ENCODE assay signal across 15 cellular contexts in the genomic region with DNA sequence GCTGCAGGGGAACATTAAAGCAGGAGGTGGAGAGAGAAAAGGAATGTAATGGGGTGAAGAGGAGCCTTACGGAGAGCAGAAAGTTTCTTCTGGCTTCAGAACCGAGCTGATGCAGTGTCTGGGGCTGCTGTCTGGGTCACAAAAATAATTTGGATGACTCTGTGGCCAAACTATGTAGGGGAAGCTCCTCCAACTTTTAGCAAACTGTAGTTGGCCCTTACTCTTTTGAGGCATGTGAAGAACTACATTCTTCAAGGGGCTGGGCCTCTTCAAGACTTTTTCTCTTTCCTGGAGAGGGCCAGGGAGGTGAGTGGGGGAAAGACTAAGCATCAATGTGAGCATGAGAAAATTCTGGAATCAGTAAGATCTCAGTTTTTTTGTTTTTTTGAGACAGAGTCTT. TPM values are rescaled to one million over a fixed set of nuclear protein-coding genes. Genes with fewer than 3 reads are reported as not detected.
DNase-seq lines count a peak whose midpoint lies in the region; ATAC-seq and TF ChIP-seq lines count a peak whose summit lies in the region.
"Had no signal": no experiment of that assay in that cellular context is flagged by ENCODE, and none has a peak within 500 bp of the region (broad histone marks: within the 10 kb centered on the region; RNA-seq: fewer than 3 reads in every experiment).

No MANE protein-coding gene starts in this region.

- H3K9me3 ChIP-seq in mammary epithelial cell (replicated peaks; ENCODE audit: insufficient read depth, low read length) = no peaks in the 10 kb centered on the region
- no peaks in the 10 kb centered on the region for H3K9me3 ChIP-seq in smooth muscle cell (replicated peaks; ENCODE audit: low read depth)

- H3K4me2 ChIP-seq in mammary epithelial cell (ENCODE audit: insufficient read depth, low read depth, low read length) (no peak overlapping the region), smooth muscle cell (peak overlapping the region; percentile 74)
- H3K4me2 ChIP-seq: KMS-11 had no signal

- peak; percentile 89 for DNase-seq in GM04503 (ENCODE audit: low read depth)
- no peak for DNase-seq in mammary epithelial cell
- DNase-seq in islet precursor cell = peak; percentile 64
- DNase-seq in smooth muscle cell (lab: John Stamatoyannopoulos, UW; ENCODE audit: unreplicated experiment) = no peak
- no peak for DNase-seq in mucosa of gallbladder (ENCODE audit: low spot score)
- no peak for DNase-seq in DMS53 treated with DMSO at 0.1 percent for 48 hours (lab: John Stamatoyannopoulos, UW; ENCODE audit: unreplicated experiment)
- DNase-seq in SW480 (ENCODE audit: low spot score) = no peak
- DNase-seq: activated CD8-positive, alpha-beta memory T cell treated with anti-CD3 and anti-CD28 coated beads, Interleukin-2, amount 50 U/mL, for 48 hours; CD8-positive, alpha-beta T cell; NK-92 treated with Interleukin-12 subunit alpha and Interleukin-12 subunit beta, amount 100 ng/mL, for 24 hours had no signal

- H4K20me1 ChIP-seq in mammary epithelial cell (ENCODE audit: insufficient read depth, low read length) (no peaks in the 10 kb centered on the region), smooth muscle cell (ENCODE audit: low read depth) (no peaks in the 10 kb centered on the region)

- no peaks in the 10 kb centered on the region for H3K79me2 ChIP-seq in mammary epithelial cell (ENCODE audit: insufficient read depth, low read length)
- H3K79me2 ChIP-seq in smooth muscle cell (ENCODE audit: low read depth) = no peaks in the 10 kb centered on the region

- no peak for TF ChIP-seq CTCF in mammary epithelial cell (conservative IDR thresholded peaks at IDR 0.05 in 1 of 2, IDR thresholded peaks at IDR 0.05 in 1 of 2; ENCODE audit: extremely low read depth in 1 of 2, insufficient read depth in 1 of 2, low read depth in 1 of 2, low read length in 2 of 2)
- TF ChIP-seq CTCF in smooth muscle cell (IDR thresholded peaks at IDR 0.05; ENCODE audit: borderline replicate concordance, insufficient read depth, poor library complexity, severe bottlenecking) = no peak

- intact Hi-C loops in mammary epithelial cell (cut with micrococcal nuclease) = loop anchor here (1.0 to 2.0 kb wide), 4 partner anchors 22 to 59 kb away; partner anchors contain the start of gene G3BP1

- CTCF ChIA-PET in mammary epithelial cell (lab: Charles Lee; ENCODE audit: low non-redundant PET) = interaction anchor here (0.7 kb wide), 1 partner anchor 26 kb away, joined by 4 read pairs; no protein-coding TSS in a partner anchor

- H3K27ac ChIP-seq in mammary epithelial cell (ENCODE audit: insufficient read depth, low read depth, low read length) (no peak overlapping the region), smooth muscle cell (ENCODE audit: low read depth) (peak overlapping the region; percentile 94)
- H3K27ac ChIP-seq: KMS-11, VCaP had no signal

- H2AFZ ChIP-seq in mammary epithelial cell (ENCODE audit: low read depth, low read length) = peak overlapping the region; percentile 22
- peak overlapping the region; percentile 46 for H2AFZ ChIP-seq in smooth muscle cell (ENCODE audit: low read depth)

- WGBS in mammary epithelial cell (ENCODE audit: low coverage, missing lambda C conversion rate) = 50% methylated on average over 2 of the region's 2 CpGs
- 8% methylated on average over 2 of the region's 2 CpGs for WGBS in smooth muscle cell (ENCODE audit: low lambda C conversion rate)

- no peak overlapping the region for H3K9ac ChIP-seq in mammary epithelial cell (ENCODE audit: insufficient read depth, low read length)
- H3K9ac ChIP-seq in smooth muscle cell (ENCODE audit: low read depth) = peak overlapping the region; percentile 75
- H3K9ac ChIP-seq: KMS-11 had no signal

- ATAC-seq in HG03571 (IDR thresholded peaks at IDR 0.05; ENCODE audit: unreplicated experiment) = no peak
- ATAC-seq: CD8-positive, alpha-beta T cell; stimulated activated naive CD8-positive, alpha-beta T cell treated with anti-CD3 and anti-CD28 coated beads, Interleukin-15, Interleukin-2, amounts not matched to agents 100 U/mL and 50 U/mL, for 24 hours had no signal

- peaks cover 12% of the 10 kb centered on the region for H3K4me1 ChIP-seq in mammary epithelial cell (ENCODE audit: insufficient read depth, low read length)
- H3K4me1 ChIP-seq in smooth muscle cell (ENCODE audit: low read depth) = peaks cover 7% of the 10 kb centered on the region

- H3K27me3 ChIP-seq in mammary epithelial cell (ENCODE audit: insufficient read depth, low read length) = no peaks in the 10 kb centered on the region
- no peaks in the 10 kb centered on the region for H3K27me3 ChIP-seq in smooth muscle cell (ENCODE audit: low read depth)

- H3K36me3 ChIP-seq in mammary epithelial cell (ENCODE audit: insufficient read depth, low read length) (no peaks in the 10 kb centered on the region), smooth muscle cell (ENCODE audit: low read depth) (no peaks in the 10 kb centered on the region)

- dilution Hi-C loops in mammary epithelial cell (cut with HindIII; ENCODE audit: low sequenced_read_pairs) = no loop called here

- H3F3A ChIP-seq in smooth muscle cell (ENCODE audit: low read depth) = peaks cover 6% of the 10 kb centered on the region

- H3K4me3 ChIP-seq in mammary epithelial cell (replicated peaks in 1 of 3; ENCODE audit: insufficient read depth in 1 of 3, low read depth in 2 of 3, low read length in 3 of 3) (no peak overlapping the region), smooth muscle cell (no peak overlapping the region)
- H3K4me3 ChIP-seq: lung had no signal

- BruUV-seq in mammary epithelial cell (replicated peaks; lab: Mats Ljungman, UMichigan) = no TSS peak

- in situ Hi-C loops in mammary epithelial cell (cut with MboI; ENCODE audit: low sequenced_read_pairs in 2 of 2) = no loop called here

RNA-seq across cellular contexts. Expression of gene SPARC, which starts 31.9 kb away (rescaled TPM):
- 100 to 1,000 TPM; 222 to 382 TPM for total RNA-seq in mammary epithelial cell
- 585 TPM for polyA plus RNA-seq in mammary epithelial cell
- 590 TPM for polyA minus RNA-seq in mammary epithelial cell
- total RNA-seq in smooth muscle cell = 7,113 and 8,137 TPM in 2 replicates
- polyA plus RNA-seq in smooth muscle cell = 13,534 and 19,518 TPM in 2 replicates
- total RNA-seq in mucosa of gallbladder = 985 TPM

RNA-seq across cellular contexts. Expression of gene ATOX1, which starts 39.8 kb away (rescaled TPM):
- total RNA-seq in mammary epithelial cell (10 to 100 TPM; 27.0 to 89.2 TPM), smooth muscle cell (73.3 and 84.3 TPM in 2 replicates), mucosa of gallbladder (88.0 TPM)
- polyA plus RNA-seq in mammary epithelial cell (310 TPM), smooth muscle cell (315 and 337 TPM in 2 replicates)
- 53.9 TPM for polyA minus RNA-seq in mammary epithelial cell

RNA-seq across cellular contexts. Expression of gene G3BP1, which starts 53.1 kb away (rescaled TPM):
- 100 to 1,000 TPM; 193 to 252 TPM for total RNA-seq in mammary epithelial cell
- 82.5 TPM for polyA plus RNA-seq in mammary epithelial cell
- polyA minus RNA-seq in mammary epithelial cell = 346 TPM
- total RNA-seq in smooth muscle cell = 96.8 and 99.4 TPM in 2 replicates
- 63.2 and 69.5 TPM in 2 replicates for polyA plus RNA-seq in smooth muscle cell
- total RNA-seq in mucosa of gallbladder = 135 TPM

Comparison
In these comparisons a context has a peak if more than half of its experiments do, and no peak if none do; other contexts are left out.
1. DNase-seq: peak in GM04503 (single experiment) and islet precursor cell (single experiment); none in mammary epithelial cell (single experiment), smooth muscle cell (single experiment), mucosa of gallbladder (single experiment), DMS53 treated with DMSO at 0.1 percent for 48 hours (single experiment) and SW480 (single experiment).